ENCODE assay signal across 8 cellular contexts in the genomic region with DNA sequence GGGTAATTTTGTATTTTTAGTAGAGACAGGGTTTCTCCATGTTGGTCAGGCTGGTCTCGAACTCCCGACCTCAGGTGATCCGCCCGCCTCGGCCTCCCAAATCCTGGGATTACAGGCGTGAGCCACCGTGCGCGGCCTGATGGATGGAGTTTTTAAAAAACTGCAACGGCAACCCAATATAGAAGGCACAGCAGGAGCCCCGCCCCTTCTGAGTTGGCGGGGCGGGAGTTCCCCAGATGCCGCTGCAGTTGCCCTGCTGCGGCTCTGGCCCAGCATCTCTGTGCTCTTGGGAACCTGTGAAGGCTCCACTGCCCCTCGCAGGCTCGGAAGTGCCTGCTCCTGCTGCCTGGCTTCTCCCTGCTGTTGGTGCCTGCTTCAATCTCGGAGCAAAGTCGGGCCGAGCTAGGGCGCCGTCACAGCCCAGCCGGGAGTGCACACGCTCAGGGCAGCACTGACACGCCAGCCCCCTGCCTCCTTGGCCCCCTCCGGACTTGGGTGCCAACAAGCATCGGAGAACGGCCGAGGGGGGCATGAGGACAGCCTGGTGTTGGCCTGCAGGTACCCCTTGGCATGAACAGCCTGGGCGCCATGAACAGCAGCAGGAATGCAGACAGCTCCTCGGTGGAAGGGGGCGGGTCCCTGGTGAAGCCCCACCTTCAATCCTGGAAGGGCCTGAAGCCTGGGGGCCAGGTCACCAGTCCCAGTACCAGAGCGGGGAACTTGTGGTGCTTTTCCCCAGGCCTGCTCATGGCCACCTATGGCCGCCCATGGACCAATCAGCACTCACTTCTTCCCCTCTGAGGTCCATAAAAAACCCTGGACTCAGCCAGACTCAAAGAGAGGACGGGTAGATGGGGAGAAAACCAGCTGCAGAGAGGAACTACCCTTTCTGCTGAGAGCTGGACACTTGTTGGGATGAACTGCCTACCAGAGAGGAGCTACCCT. TPM values are rescaled to one million over a fixed set of nuclear protein-coding genes. Genes with fewer than 3 reads are reported as not detected.
DNase-seq lines count a peak whose midpoint lies in the region; ATAC-seq and TF ChIP-seq lines count a peak whose summit lies in the region.

No MANE protein-coding gene starts in this region.

- no peak overlapping the region for H2BK12ac ChIP-seq in neuronal stem cell (ENCODE audit: low read length)

- H3K27ac ChIP-seq in neuronal stem cell (replicated peaks; ENCODE audit: low read length) = peak overlapping the region; percentile 86
- H3K27ac ChIP-seq in upper lobe of right lung = no peak overlapping the region

- H3K27me3 Mint-ChIP-seq in activated T-cell treated with anti-CD3 and anti-CD28 coated beads, Interleukin-2, amount 50 U/mL, for 24 hours = peaks cover 5% of the 10 kb centered on the region

- no CpG with 5 or more reads among the region's 35 CpGs for WGBS in neuronal stem cell (ENCODE audit: extremely low coverage in 2 of 2, insufficient read length in 2 of 2, insufficient replicate concordance in 1 of 2), 2 donors

- H2AFZ ChIP-seq in neuronal stem cell (ENCODE audit: low read length) = peak overlapping the region; percentile 83

- no peaks in the 10 kb centered on the region for H3K36me3 Mint-ChIP-seq in activated T-cell treated with anti-CD3 and anti-CD28 coated beads, Interleukin-2, amount 50 U/mL, for 24 hours (ENCODE audit: low read depth)

- H3K4ac ChIP-seq in neuronal stem cell (ENCODE audit: low read length) = no peak overlapping the region

- in situ Hi-C loops in G401 (cut with HindIII; ENCODE audit: low sequenced_read_pairs) = no loop called here

- peak overlapping the region; percentile 96 for H3K18ac ChIP-seq in neuronal stem cell (ENCODE audit: low read length)

- H3K4me1 ChIP-seq in neuronal stem cell (ENCODE audit: control insufficient read depth in 2 of 2, insufficient read depth in 1 of 2, low read depth in 1 of 2, low read length in 2 of 2) (peaks cover 5 to 12% of the 10 kb centered on the region in 2 donors), upper lobe of right lung (peaks cover 23% of the 10 kb centered on the region)

- H3K79me1 ChIP-seq in neuronal stem cell (ENCODE audit: low read depth, low read length) = no peaks in the 10 kb centered on the region

- TF ChIP-seq CTCF in fibroblast of villous mesenchyme (IDR thresholded peaks at IDR 0.05; ENCODE audit: insufficient read depth, low read depth, low read length) = no peak
- TF ChIP-seq CTCF in upper lobe of right lung (IDR thresholded peaks at IDR 0.05) = no peak

- no peaks in the 10 kb centered on the region for H3K9me3 Mint-ChIP-seq in activated T-cell treated with anti-CD3 and anti-CD28 coated beads, Interleukin-2, amount 50 U/mL, for 24 hours

- H3K27ac Mint-ChIP-seq in activated T-cell treated with anti-CD3 and anti-CD28 coated beads, Interleukin-2, amount 50 U/mL, for 24 hours = no peak overlapping the region

- DNase-seq in G401 (ENCODE audit: low spot score) (peak; percentile 71), NCI-H2227 (lab: John Stamatoyannopoulos, UW; ENCODE audit: unreplicated experiment) (peak; percentile 67), fibroblast of villous mesenchyme (ENCODE audit: low read depth) (peak; percentile 55), neuronal stem cell (ENCODE audit: low spot score) (peak; percentile 71), upper lobe of right lung (peak; percentile 73), putamen (ENCODE audit: low spot score) (no peak)
- peak; percentile 75 for DNase-seq in activated T-cell treated with anti-CD3 and anti-CD28 coated beads, Interleukin-2, amount 50 U/mL, for 24 hours

- peak overlapping the region; percentile 82 for H3K4me2 ChIP-seq in neuronal stem cell (ENCODE audit: insufficient read depth, low read length, poor library complexity, severe bottlenecking)

- peak overlapping the region; percentile 83 for H3K23ac ChIP-seq in neuronal stem cell (ENCODE audit: low read depth, low read length, poor library complexity)

- H3K27me3 ChIP-seq in neuronal stem cell (ENCODE audit: control insufficient read depth in 3 of 3, insufficient read depth in 3 of 3, low read depth in 1 of 3, low read length in 3 of 3) (peaks cover 0 to 19% (median 2%) of the 10 kb centered on the region in 3 experiments), upper lobe of right lung (no peaks in the 10 kb centered on the region)

- H2AK5ac ChIP-seq in neuronal stem cell (ENCODE audit: low read depth, low read length) = no peak overlapping the region

- no peak overlapping the region for H2BK15ac ChIP-seq in neuronal stem cell (ENCODE audit: low read length)

- no peaks in the 10 kb centered on the region for H3K9me3 ChIP-seq in neuronal stem cell (replicated peaks in 1 of 2; ENCODE audit: control insufficient read depth in 2 of 2, insufficient read depth in 1 of 2, low read depth in 1 of 2, low read length in 2 of 2)
- no peaks in the 10 kb centered on the region for H3K9me3 ChIP-seq in upper lobe of right lung

- H3K36me3 ChIP-seq in neuronal stem cell (replicated peaks in 1 of 2; ENCODE audit: control insufficient read depth in 2 of 2, insufficient read depth in 2 of 2, low read length in 2 of 2) (no peaks in the 10 kb centered on the region), upper lobe of right lung (no peaks in the 10 kb centered on the region)

- H2BK5ac ChIP-seq in neuronal stem cell (ENCODE audit: low read length) = peak overlapping the region; percentile 35

- peak overlapping the region; percentile 49 for H3K4me3 Mint-ChIP-seq in activated T-cell treated with anti-CD3 and anti-CD28 coated beads, Interleukin-2, amount 50 U/mL, for 24 hours

- peak overlapping the region; percentile 95 for H4K91ac ChIP-seq in neuronal stem cell (ENCODE audit: low read depth, low read length, poor library complexity)

- H3K4me3 ChIP-seq in fibroblast of villous mesenchyme (ENCODE audit: low read depth, low read length) (peak overlapping the region; percentile 26), neuronal stem cell (ENCODE audit: low read length in 2 of 2) (peak overlapping the region; percentile 45 to 94), upper lobe of right lung (peak overlapping the region; percentile 35)

- H2BK120ac ChIP-seq in neuronal stem cell (ENCODE audit: low read depth, low read length) = no peak overlapping the region

- peak overlapping the region; percentile 94 for H3K9ac ChIP-seq in neuronal stem cell (ENCODE audit: low read depth, low read length, poor library complexity)

- H3K4me1 Mint-ChIP-seq in activated T-cell treated with anti-CD3 and anti-CD28 coated beads, Interleukin-2, amount 50 U/mL, for 24 hours (ENCODE audit: low read depth) = peaks cover 57% of the 10 kb centered on the region

- H3K14ac ChIP-seq in neuronal stem cell (ENCODE audit: low read length) = no peak overlapping the region

- intact Hi-C loops in upper lobe of right lung (cut with DNase I) = no loop called here

- H4K8ac ChIP-seq in neuronal stem cell (ENCODE audit: low read depth, low read length) = no peak overlapping the region

- peak; percentile 69 for ATAC-seq in upper lobe of right lung
- ATAC-seq in HG03139 (IDR thresholded peaks at IDR 0.05; ENCODE audit: unreplicated experiment) = no peak

RNA-seq across cellular contexts. Expression of a gene that starts 2.3 kb away (rescaled TPM):
- 1.4 and 3.8 TPM in 2 replicates for total RNA-seq in G401 (2014; rRNA removed; shearing (Covaris generic))
- total RNA-seq in fibroblast of villous mesenchyme (1.3 TPM in 2 replicates), upper lobe of right lung (1.9 TPM)
- 6.8 TPM for polyA plus RNA-seq in neuronal stem cell (2013, experiment 1 of 2)
- 7.4 TPM for polyA plus RNA-seq in neuronal stem cell (2013, experiment 2 of 2)

RNA-seq across cellular contexts. Expression of a gene that starts 19.9 kb away (rescaled TPM):
- total RNA-seq in G401 (2014; rRNA removed; shearing (Covaris generic)) = 162 and 165 TPM in 2 replicates
- total RNA-seq in fibroblast of villous mesenchyme (82.8 and 93.7 TPM in 2 replicates), upper lobe of right lung (47.1 TPM)
- 106 TPM for polyA plus RNA-seq in neuronal stem cell (2013, experiment 1 of 2)
- polyA plus RNA-seq in neuronal stem cell (2013, experiment 2 of 2) = 109 TPM
